Comparison of ENCODE assay signal across 17 cellular contexts in genomic region chr14:39967885-39968284, GRCh38.
A peak's percentile ranks its signal among the peaks of the same experiment; 100 is the strongest.
DNase-seq lines count a peak whose midpoint lies in the region; ATAC-seq, FAIRE-seq and TF ChIP-seq lines count a peak whose summit lies in the region.
"Had no signal": no experiment of that assay in that cellular context is flagged by ENCODE, and none has a peak within 500 bp of the region (broad histone marks: within the 10 kb centered on the region; RNA-seq: fewer than 3 reads in every experiment).

No MANE protein-coding gene starts in this region.

- DNase-seq in GM12878 (ENCODE audit: low read depth, low spot score) (no peak), substantia nigra (lab: John Stamatoyannopoulos, UW) (no peak), ecto neural progenitor cell (ENCODE audit: low spot score) (no peak), retina (no peak)
- DNase-seq: BE2C; CD4-positive, alpha-beta memory T cell; HCEC 1CT; HFFc6 had no signal

- no peak for FAIRE-seq in GM12878 (lab: Jason Lieb, UNC)
- FAIRE-seq: A204.1, G401.6, GM12892, GM19239 had no signal

- no peak for TF ChIP-seq CTCF in GM12878 (IDR thresholded peaks at IDR 0.05 in 2 of 3, conservative IDR thresholded peaks at IDR 0.05 in 1 of 3; ENCODE audit: control insufficient read depth in 2 of 3, extremely low read depth in 1 of 3, insufficient read depth in 1 of 3, low read depth in 3 of 3, low read length in 3 of 3)

- no peak overlapping the region for H3K9ac ChIP-seq in GM12878 (ENCODE audit: control insufficient read depth, insufficient read depth, low read length)

- no peaks in the 10 kb centered on the region for H3K79me2 ChIP-seq in GM12878 (ENCODE audit: control insufficient read depth, insufficient read depth, low read length)

- no peaks in the 10 kb centered on the region for H3K36me3 ChIP-seq in GM12878 (ENCODE audit: control insufficient read depth in 2 of 2, insufficient read depth in 2 of 2, low read length in 1 of 2)
- H3K36me3 ChIP-seq: BE2C had no signal

- intact Hi-C loops in GM12878 (cut with micrococcal nuclease; ENCODE audit: unreplicated experiment): no loop called here

- H3K9me3 ChIP-seq in GM12878 (replicated peaks; ENCODE audit: control insufficient read depth, insufficient read depth, low read length): no peaks in the 10 kb centered on the region
- H3K9me3 ChIP-seq: BE2C had no signal

- H3K27ac ChIP-seq in GM12878 (ENCODE audit: control insufficient read depth, insufficient read depth) (no peak overlapping the region), substantia nigra (ENCODE audit: low read depth, low read length, poor library complexity, severe bottlenecking) (no peak overlapping the region)
- H3K27ac ChIP-seq: C4-2B, HL-60 had no signal

- H3K4me1 ChIP-seq in GM12878 (ENCODE audit: control insufficient read depth, insufficient read depth, low read length): no peaks in the 10 kb centered on the region
- H3K4me1 ChIP-seq: BE2C had no signal

- H3K4me3 ChIP-seq in GM12878: no peak overlapping the region

- no peaks in the 10 kb centered on the region for H4K20me1 ChIP-seq in GM12878 (ENCODE audit: control insufficient read depth, insufficient read depth)

- TF ChIP-seq RAD21 in GM12878 (IDR thresholded peaks at IDR 0.05; ENCODE audit: insufficient read depth, low read depth, low read length): no peak

- no TSS peak for BruUV-seq in GM12878 (replicated peaks; lab: Mats Ljungman, UMichigan)

- no peak overlapping the region for H2AFZ ChIP-seq in GM12878 (ENCODE audit: control insufficient read depth, low read depth, low read length)

- H3K4me2 ChIP-seq in GM12878 (ENCODE audit: control insufficient read depth, insufficient read depth): no peak overlapping the region

- in situ Hi-C loops in GM12878 (cut with MboI): no loop called here

- 32% methylated on average over 1 of the region's 1 CpG for WGBS in GM12878 (ENCODE audit: insufficient coverage, insufficient replicate concordance, low lambda C conversion rate, missing lambda C conversion rate)

- SMC1A ChIA-PET in GM12878 (lab: Charles Lee; ENCODE audit: uncharacterized antibody, unreplicated experiment): interaction anchor here (1.3 to 6.4 kb wide), 3 partner anchors 10 to 159 kb away, joined by 3 to 44 read pairs (median 4); no protein-coding TSS in a partner anchor

- TF ChIP-seq EP300 in GM12878 (IDR thresholded peaks at IDR 0.05; ENCODE audit: borderline replicate concordance in 1 of 2, control insufficient read depth in 1 of 2, low read depth in 2 of 2, low read length in 2 of 2): no peak

- CTCF ChIA-PET in GM12878 (lab: Yijun Ruan, JAX): interaction anchor here (1.2 to 4.4 kb wide), 3 partner anchors 10 to 56 kb away, joined by 4 to 30 read pairs (median 5); no protein-coding TSS in a partner anchor

- POLR2A ChIA-PET in GM12878 (lab: Charles Lee): interaction anchor here (0.7 kb wide), 1 partner anchor 94 kb away, joined by 3 read pairs; no protein-coding TSS in a partner anchor

- TF ChIP-seq POLR2A in GM12878 (IDR thresholded peaks at IDR 0.05; ENCODE audit: low read depth, low read length): no peak

- RAD21 ChIA-PET in GM12878 (lab: Charles Lee; ENCODE audit: unreplicated experiment): interaction anchor here (0.8 to 2.2 kb wide), 3 partner anchors 9 to 778 kb away, joined by 3 to 6 read pairs (median 4); no protein-coding TSS in a partner anchor

- ATAC-seq in GM18907 (IDR thresholded peaks at IDR 0.05; ENCODE audit: unreplicated experiment) (peak; percentile 57), GM19395 (IDR thresholded peaks at IDR 0.05; ENCODE audit: unreplicated experiment) (peak; percentile 51), HG02678 (IDR thresholded peaks at IDR 0.05; ENCODE audit: unreplicated experiment) (peak; percentile 56), GM12878 (peak; percentile 68)

- no peaks in the 10 kb centered on the region for H3K27me3 ChIP-seq in GM12878 (replicated peaks in 1 of 2; ENCODE audit: control insufficient read depth in 2 of 2, insufficient read depth in 2 of 2, low read length in 1 of 2)
- H3K27me3 ChIP-seq: BE2C had no signal

TF ChIP-seq in GM12878, 131 proteins besides CTCF, POLR2A, EP300 and RAD21:
- TF ChIP-seq TCF12 (IDR thresholded peaks at IDR 0.05; ENCODE audit: low read depth, low read length) (no peak), BACH1 (IDR thresholded peaks at IDR 0.05; ENCODE audit: borderline replicate concordance) (no peak), BHLHE40 (IDR thresholded peaks at IDR 0.05; ENCODE audit: borderline replicate concordance in 1 of 2, low read depth in 2 of 2, low read length in 1 of 2) (no peak), MYB (IDR thresholded peaks at IDR 0.05; ENCODE audit: borderline replicate concordance, low read depth, low read length) (no peak), IKZF2 (IDR thresholded peaks at IDR 0.05) (peak in 1 of 2 experiments; percentile 49; a peak in 1 of 4 replicates), POLR2AphosphoS2 (IDR thresholded peaks at IDR 0.05; ENCODE audit: low read depth, low read length) (no peak), CEBPB (IDR thresholded peaks at IDR 0.05; ENCODE audit: borderline replicate concordance in 1 of 2, low read depth in 2 of 2, low read length in 2 of 2) (no peak), SKIL (IDR thresholded peaks at IDR 0.05; ENCODE audit: low read depth, poor library complexity, severe bottlenecking) (no peak)
